7 cellular contexts compared by ENCODE assay signal in genomic region chr1:235831148-235831547, GRCh38. TPM values are rescaled to one million over a fixed set of nuclear protein-coding genes. Genes with fewer than 3 reads are reported as not detected.
DNase-seq lines count a peak whose midpoint lies in the region; ATAC-seq, FAIRE-seq and TF ChIP-seq lines count a peak whose summit lies in the region.

No MANE protein-coding gene starts in this region.

- H3K9ac ChIP-seq in Karpas-422 (ENCODE audit: low read length), result no peak overlapping the region

- H2AFZ ChIP-seq in Karpas-422 (ENCODE audit: low read length), result no peak overlapping the region

- peak; percentile 96 for ATAC-seq in GM18508 (IDR thresholded peaks at IDR 0.05; ENCODE audit: insufficient read depth, unreplicated experiment)

- peak; percentile 86 for FAIRE-seq in H54 (lab: Jason Lieb, UNC)

- H3K9me3 ChIP-seq in Karpas-422 (ENCODE audit: low read length), result no peaks in the 10 kb centered on the region

- H4K20me1 ChIP-seq in Karpas-422 (ENCODE audit: insufficient read depth, low read depth, low read length), result no peaks in the 10 kb centered on the region

- H3K27me3 ChIP-seq in Karpas-422 (ENCODE audit: low read length), result no peaks in the 10 kb centered on the region

- no peaks in the 10 kb centered on the region for H3K79me2 ChIP-seq in Karpas-422 (ENCODE audit: low read length)

- DNase-seq in H54 (ENCODE audit: insufficient read length, low spot score) (peak; percentile 9), MV-4-11 (lab: John Stamatoyannopoulos, UW) (peak; percentile 81), fibroblast of peridontal ligament (ENCODE audit: extremely low read depth) (peak; percentile 76), Karpas-422 (no peak), UCSD-AML1 (lab: John Stamatoyannopoulos, UW; ENCODE audit: unreplicated experiment) (no peak), NCI-H1105 (lab: John Stamatoyannopoulos, UW) (no peak)

- H3K4me3 ChIP-seq in Karpas-422 (ENCODE audit: low read length), result no peak overlapping the region

- TF ChIP-seq POLR2A in H54 (IDR thresholded peaks at IDR 0.05; ENCODE audit: low read depth, low read length), result no peak

- no peak overlapping the region for H3K27ac ChIP-seq in Karpas-422 (ENCODE audit: low read length)

- no peaks in the 10 kb centered on the region for H3K36me3 ChIP-seq in Karpas-422 (ENCODE audit: insufficient read depth, low read length)

- no peaks in the 10 kb centered on the region for H3K9me2 ChIP-seq in Karpas-422 (replicated peaks; ENCODE audit: insufficient read depth, low read length)

- H3K4me2 ChIP-seq in Karpas-422 (ENCODE audit: low read depth, low read length, poor library complexity, severe bottlenecking), result no peak overlapping the region

- no peaks in the 10 kb centered on the region; the same call in 1 of the 2 replicates for H3K4me1 ChIP-seq in Karpas-422 (ENCODE audit: low read length)

RNA-seq across cellular contexts. Expression of gene LYST, which starts 35.6 kb away (rescaled TPM):
- 4.8 and 7.8 TPM in 2 replicates for total RNA-seq in Karpas-422 (2014; rRNA removed; shearing (Covaris generic); ENCODE audit: low replicate concordance)

Comparison
In these comparisons a context has a peak if more than half of its experiments do, and no peak if none do; other contexts are left out.
1. DNase-seq: peak in H54 (single experiment), MV-4-11 (single experiment) and fibroblast of peridontal ligament (single experiment); none in Karpas-422 (single experiment), UCSD-AML1 (single experiment) and NCI-H1105 (single experiment).